Comparison of ENCODE assay signal across 28 cellular contexts in genomic region chr4:182802621-182803020, GRCh38.
"Had no signal": no experiment of that assay in that cellular context is flagged by ENCODE, and none has a peak within 500 bp of the region (broad histone marks: within the 10 kb centered on the region; RNA-seq: fewer than 3 reads in every experiment).

No MANE protein-coding gene starts in this region.

- H3K27me3 ChIP-seq: ovary, right lobe of liver, sigmoid colon, thyroid gland, tibial nerve, upper lobe of left lung, vagina had no signal

- H3K27ac ChIP-seq: neutrophil, ovary, parathyroid adenoma, psoas muscle, right lobe of liver, sigmoid colon, stomach, thoracic aorta, thyroid gland, upper lobe of left lung, vagina had no signal

- H3K9me3 Mint-ChIP-seq: natural killer cell treated with Interleukin-12 subunit alpha and Interleukin-12 subunit beta and Interleukin-15 and Interleukin-18, amount 100 ng/mL, for 72 hours; stimulated activated effector memory CD8-positive, alpha-beta T cell treated with anti-CD3 and anti-CD28 coated beads, Interleukin-12 subunit alpha, Interleukin-12 subunit beta, amount 100 ng/mL, for 72 hours; stimulated activated naive CD8-positive, alpha-beta T cell treated with anti-CD3 and anti-CD28 coated beads, Interleukin-15, Interleukin-2, amounts not matched to agents 100 ng/mL and 50 ng/mL, for 24 hours had no signal

- H3K9ac ChIP-seq: parathyroid adenoma had no signal

- H3K27ac Mint-ChIP-seq: natural killer cell treated with Interleukin-12 subunit alpha and Interleukin-12 subunit beta and Interleukin-15 and Interleukin-18, amount 100 ng/mL, for 72 hours; nephron progenitor cell; progenitor cell of endocrine pancreas; stimulated activated effector memory CD8-positive, alpha-beta T cell treated with anti-CD3 and anti-CD28 coated beads, Interleukin-12 subunit alpha, Interleukin-12 subunit beta, amount 100 ng/mL, for 72 hours; stimulated activated naive B cell treated with anti-CD40 and anti-IgM and Interleukin-4, amounts not matched to agents 10 μg/mL and 1 μg/mL and 100 μg/mL, for 72 hours; stimulated activated naive CD8-positive, alpha-beta T cell treated with anti-CD3 and anti-CD28 coated beads, Interleukin-15, Interleukin-2, amounts not matched to agents 100 ng/mL and 50 ng/mL, for 24 hours had no signal

- H3K36me3 ChIP-seq: neutrophil, ovary, right lobe of liver, stomach, thoracic aorta, thyroid gland, upper lobe of left lung, vagina had no signal

- H2AFZ ChIP-seq: parathyroid adenoma had no signal

- ATAC-seq: natural killer cell treated with Interleukin-12 subunit alpha and Interleukin-12 subunit beta and Interleukin-15 and Interleukin-18, amount 100 ng/mL, for 72 hours; psoas muscle; right cardiac atrium; stimulated activated effector memory CD8-positive, alpha-beta T cell treated with anti-CD3 and anti-CD28 coated beads, Interleukin-12 subunit alpha, Interleukin-12 subunit beta, amount 100 ng/mL, for 72 hours; stimulated activated naive B cell treated with anti-CD40 and anti-IgM and Interleukin-4, amounts not matched to agents 10 μg/mL and 1 μg/mL and 100 μg/mL, for 72 hours had no signal

- H3K4me1 ChIP-seq: parathyroid adenoma, psoas muscle had no signal

- H3K79me2 ChIP-seq: parathyroid adenoma had no signal

- H3K4me3 Mint-ChIP-seq: natural killer cell treated with Interleukin-12 subunit alpha and Interleukin-12 subunit beta and Interleukin-15 and Interleukin-18, amount 100 ng/mL, for 72 hours; nephron progenitor cell; neural crest cell; stimulated activated effector memory CD8-positive, alpha-beta T cell treated with anti-CD3 and anti-CD28 coated beads, Interleukin-12 subunit alpha, Interleukin-12 subunit beta, amount 100 ng/mL, for 72 hours; stimulated activated naive B cell treated with anti-CD40 and anti-IgM and Interleukin-4, amounts not matched to agents 10 μg/mL and 1 μg/mL and 100 μg/mL, for 72 hours; stimulated activated naive CD8-positive, alpha-beta T cell treated with anti-CD3 and anti-CD28 coated beads, Interleukin-15, Interleukin-2, amounts not matched to agents 100 ng/mL and 50 ng/mL, for 24 hours had no signal

- H3K4me3 ChIP-seq: ovary, psoas muscle, right lobe of liver, sigmoid colon, stomach, thoracic aorta, thyroid gland, tibial nerve, upper lobe of left lung, vagina had no signal

- DNase-seq: nephron progenitor cell; nucleus accumbens; ovary; posterior cingulate gyrus; psoas muscle; right cardiac atrium; right lobe of liver; sigmoid colon; small intestine; stimulated activated CD4-positive, alpha-beta T cell treated with anti-CD3 and anti-CD28 coated beads, Interleukin-15, amount 100 ng/mL, for 24 hours; stimulated activated CD4-positive, alpha-beta T cell treated with anti-CD3 and anti-CD28 coated beads, Interleukin-2, amount 100 ng/mL, for 24 hours; stimulated activated CD4-positive, alpha-beta T cell treated with anti-CD3 and anti-CD28 coated beads, Interleukin-2, amount 100 ng/mL, for 48 hours; stimulated activated CD4-positive, alpha-beta T cell treated with anti-CD3 and anti-CD28 coated beads, Interleukin-4, amount 100 ng/mL, for 24 hours; stimulated activated naive B cell treated with anti-CD40 and anti-IgM and Interleukin-4, amounts not matched to agents 10 μg/mL and 1 μg/mL and 100 μg/mL, for 72 hours; stimulated activated naive CD4-positive, alpha-beta T cell treated with Interleukin-2 at 50 U/mL for 16 hours; stomach; thyroid gland; upper lobe of left lung had no signal

- H3K36me3 Mint-ChIP-seq: natural killer cell treated with Interleukin-12 subunit alpha and Interleukin-12 subunit beta and Interleukin-15 and Interleukin-18, amount 100 ng/mL, for 72 hours; stimulated activated effector memory CD8-positive, alpha-beta T cell treated with anti-CD3 and anti-CD28 coated beads, Interleukin-12 subunit alpha, Interleukin-12 subunit beta, amount 100 ng/mL, for 72 hours had no signal

- H3K9me3 ChIP-seq: neutrophil, ovary, psoas muscle, right lobe of liver, sigmoid colon, stomach, thoracic aorta, thyroid gland, tibial nerve, upper lobe of left lung, vagina had no signal
